In the genomic region with DNA sequence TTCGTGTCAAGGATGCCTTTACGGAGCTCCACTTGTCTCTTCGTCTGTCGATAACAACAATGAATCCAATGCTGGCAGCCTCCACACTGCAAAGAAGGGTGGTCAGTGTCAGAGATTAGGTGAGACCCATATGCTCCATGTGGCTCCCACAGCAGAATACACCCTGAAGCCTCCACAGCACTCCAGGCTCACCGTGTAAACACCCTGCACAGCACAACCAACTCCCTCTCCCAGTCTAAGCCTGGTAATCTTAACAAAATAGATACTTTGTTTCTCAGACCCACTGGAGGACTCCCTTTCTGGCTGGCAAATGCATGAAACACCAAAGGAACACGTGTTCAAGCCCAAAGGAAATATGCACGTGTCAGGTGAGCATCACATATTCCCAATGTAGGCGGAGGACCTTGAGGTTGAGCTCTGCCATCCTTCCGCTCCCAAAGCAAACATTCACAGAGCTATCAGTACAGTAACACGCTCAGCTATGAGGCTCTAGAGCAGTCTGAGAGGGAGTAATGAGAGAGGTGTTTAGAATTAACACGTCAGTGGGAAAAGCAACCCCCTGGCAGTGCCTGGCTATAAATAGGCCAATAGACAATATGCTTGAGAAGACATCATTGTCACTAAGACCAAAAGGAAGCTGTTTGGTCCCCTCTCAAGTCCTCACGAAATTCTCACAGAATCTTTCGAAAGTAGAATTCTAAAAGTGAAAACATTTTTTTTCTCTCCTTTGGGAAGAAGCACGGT, we compare ENCODE assay signal across 18 cellular contexts.
DNase-seq lines count a peak whose midpoint lies in the region; FAIRE-seq and TF ChIP-seq lines count a peak whose summit lies in the region.
"Had no signal": no experiment of that assay in that cellular context is flagged by ENCODE, and none has a peak within 500 bp of the region (broad histone marks: within the 10 kb centered on the region; RNA-seq: fewer than 3 reads in every experiment).

No MANE protein-coding gene starts in this region.

- H3K79me2 ChIP-seq in keratinocyte (ENCODE audit: control insufficient read depth, insufficient read depth, low read length) = no peaks in the 10 kb centered on the region

- no peaks in the 10 kb centered on the region for H4K20me1 ChIP-seq in keratinocyte (ENCODE audit: control insufficient read depth, extremely low read depth, insufficient read depth, low read length)

- no peak for TF ChIP-seq CTCF in keratinocyte (optimal IDR thresholded peaks at IDR 0.05 in 1 of 3, IDR thresholded peaks at IDR 0.05 in 1 of 3, conservative IDR thresholded peaks at IDR 0.05 in 1 of 3; ENCODE audit: extremely low read depth in 1 of 3, insufficient read depth in 2 of 3, low read length in 3 of 3)
- TF ChIP-seq CTCF in stomach (IDR thresholded peaks at IDR 0.05) = no peak

- peak in 2 of 3 experiments; percentile 21 to 49 for DNase-seq in NCI-H1417 (lab: John Stamatoyannopoulos, UW)
- no peak for DNase-seq in NCI-H1417 treated with DMSO at 0.1 percent for 48 hours (lab: John Stamatoyannopoulos, UW)
- no peak for DNase-seq in H54 (ENCODE audit: insufficient read length, low spot score)
- DNase-seq in NCI-H510A treated with DMSO at 0.1 percent for 48 hours (lab: John Stamatoyannopoulos, UW) = peak; percentile 84
- DNase-seq in keratinocyte (ENCODE audit: low read depth, low spot score) = no peak
- DNase-seq in glomerular visceral epithelial cell (ENCODE audit: extremely low spot score) = no peak
- DNase-seq in stomach = no peak
- no peak for DNase-seq in GF-D8 (lab: John Stamatoyannopoulos, UW)
- DNase-seq: Calu3; CD4-positive, alpha-beta T cell; DND-41; Kasumi-1; MM.1S; NCI-H1105; NCI-H2081; NCI-H226 had no signal

- H2AFZ ChIP-seq in keratinocyte (ENCODE audit: control insufficient read depth, low read length) = no peak overlapping the region

- H3K9ac ChIP-seq in keratinocyte (ENCODE audit: control insufficient read depth, extremely low read depth, insufficient read depth, low read length) = no peak overlapping the region

- 63 to 74% (median 65%) methylated on average over 14 of the region's 14 CpGs for WGBS in stomach, 5 donors

- H3K4me3 ChIP-seq in keratinocyte (ENCODE audit: control insufficient read depth in 2 of 3, extremely low read depth in 1 of 3, insufficient read depth in 2 of 3, low read depth in 1 of 3, low read length in 3 of 3) = no peak overlapping the region
- no peak overlapping the region for H3K4me3 ChIP-seq in stomach

- H3K9me1 ChIP-seq in keratinocyte (ENCODE audit: control insufficient read depth, extremely low read depth, insufficient read depth, low read length) = no peaks in the 10 kb centered on the region

- intact Hi-C loops in stomach (cut with DNase I; ENCODE audit: low total_unique reads) = no loop called here

- H3K4me1 ChIP-seq in keratinocyte (ENCODE audit: control insufficient read depth, extremely low read depth, insufficient read depth, low read length) (no peaks in the 10 kb centered on the region), stomach (no peaks in the 10 kb centered on the region)

- dilution Hi-C loops in keratinocyte (cut with MboI; ENCODE audit: extremely low pct_ligation_motif_present, low sequenced_read_pairs) = no loop called here

- H3K27me3 ChIP-seq in keratinocyte (ENCODE audit: control insufficient read depth, extremely low read depth, insufficient read depth, low read length) = no peaks in the 10 kb centered on the region
- H3K27me3 ChIP-seq in stomach = no peaks in the 10 kb centered on the region

- H3K9me3 ChIP-seq in keratinocyte (ENCODE audit: control insufficient read depth, low read depth, low read length) = no peaks in the 10 kb centered on the region
- H3K9me3 ChIP-seq in stomach = peaks cover 0 to 2% (median 0%) of the 10 kb centered on the region in 4 donors

- TF ChIP-seq EP300 in stomach (IDR thresholded peaks at IDR 0.05) = no peak

- H3K4me2 ChIP-seq in keratinocyte (ENCODE audit: control insufficient read depth, extremely low read depth, insufficient read depth, low read depth, low read length) = no peak overlapping the region

- FAIRE-seq in H54 (lab: Jason Lieb, UNC) (peak; percentile 68), keratinocyte (lab: Jason Lieb, UNC) (peak; percentile 41)
- FAIRE-seq: GM12892 had no signal

- H3K36me3 ChIP-seq in keratinocyte (ENCODE audit: control insufficient read depth in 2 of 2, extremely low read depth in 1 of 2, insufficient read depth in 2 of 2, low read length in 2 of 2) (no peaks in the 10 kb centered on the region), stomach (no peaks in the 10 kb centered on the region)

- H3K27ac ChIP-seq in keratinocyte (ENCODE audit: control insufficient read depth, insufficient read depth, low read length) (no peak overlapping the region), stomach (no peak overlapping the region)
- H3K27ac ChIP-seq: 22Rv1 had no signal

- no peak for TF ChIP-seq POLR2A in H54 (IDR thresholded peaks at IDR 0.05; ENCODE audit: low read depth, low read length)
- no peak for TF ChIP-seq POLR2A in stomach (IDR thresholded peaks at IDR 0.05)

Comparison
In these comparisons a context has a peak if more than half of its experiments do, and no peak if none do; other contexts are left out.
1. DNase-seq: peak in NCI-H1417 (2 of 3) and NCI-H510A treated with DMSO at 0.1 percent for 48 hours (single experiment); none in NCI-H1417 treated with DMSO at 0.1 percent for 48 hours (single experiment), H54 (single experiment), keratinocyte (single experiment), glomerular visceral epithelial cell (single experiment), stomach (single experiment) and GF-D8 (single experiment).